8 cellular contexts compared by ENCODE assay signal in genomic region chr11:85810871-85811611, GRCh38. TPM values are rescaled to one million over a fixed set of nuclear protein-coding genes. Genes with fewer than 3 reads are reported as not detected.
A peak's percentile ranks its signal among the peaks of the same experiment; 100 is the strongest.
DNase-seq lines count a peak whose midpoint lies in the region; ATAC-seq, FAIRE-seq and TF ChIP-seq lines count a peak whose summit lies in the region.

A gene with protein sequence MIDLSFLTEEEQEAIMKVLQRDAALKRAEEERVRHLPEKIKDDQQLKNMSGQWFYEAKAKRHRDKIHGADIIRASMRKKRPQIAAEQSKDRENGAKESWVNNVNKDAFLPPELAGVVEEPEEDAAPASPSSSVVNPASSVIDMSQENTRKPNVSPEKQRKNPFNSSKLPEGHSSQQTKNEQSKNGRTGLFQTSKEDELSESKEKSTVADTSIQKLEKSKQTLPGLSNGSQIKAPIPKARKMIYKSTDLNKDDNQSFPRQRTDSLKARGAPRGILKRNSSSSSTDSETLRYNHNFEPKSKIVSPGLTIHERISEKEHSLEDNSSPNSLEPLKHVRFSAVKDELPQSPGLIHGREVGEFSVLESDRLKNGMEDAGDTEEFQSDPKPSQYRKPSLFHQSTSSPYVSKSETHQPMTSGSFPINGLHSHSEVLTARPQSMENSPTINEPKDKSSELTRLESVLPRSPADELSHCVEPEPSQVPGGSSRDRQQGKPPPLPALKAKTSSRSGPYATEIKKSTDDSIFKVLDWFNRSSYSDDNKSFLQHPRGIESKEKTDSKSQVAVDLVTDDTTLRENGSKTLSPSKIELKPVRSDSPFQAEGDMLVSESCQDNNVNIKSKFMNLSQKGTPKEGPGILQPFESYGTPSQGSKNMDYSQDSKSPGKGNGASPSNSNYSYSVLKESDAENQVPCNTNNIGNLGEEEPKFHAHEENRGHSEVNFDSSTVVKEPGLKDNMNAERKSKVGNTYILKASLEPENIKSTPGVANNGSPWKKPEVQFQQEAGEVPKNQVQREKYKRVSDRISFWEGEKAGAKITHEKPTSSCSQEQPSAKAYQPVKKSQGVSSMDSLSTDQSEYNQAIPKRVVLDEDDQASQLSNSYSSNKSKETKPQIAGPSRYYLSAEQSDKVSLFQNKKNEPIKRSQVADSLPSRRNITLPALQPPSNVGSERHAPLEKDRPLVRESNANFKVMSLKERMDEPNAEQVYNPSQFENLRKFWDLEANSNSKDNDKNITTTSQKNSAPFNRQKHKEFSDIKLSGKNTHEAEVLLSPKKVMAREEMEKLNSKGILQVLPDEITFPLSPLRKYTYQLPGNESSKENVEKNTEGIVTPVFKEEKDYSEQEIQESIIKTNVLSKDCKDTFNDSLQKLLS (N-terminal part only) (minus strand): TSS chr11:85811141. CDS start chr11:85757725, 53,416 bp downstream.

- H3K4me3 ChIP-seq in A549 (peak within 1 kb of the TSS; percentile 52), mesendoderm (ENCODE audit: low read length) (peak within 1 kb of the TSS; percentile 26)
- H3K4me3 ChIP-seq in effector memory CD4-positive, alpha-beta T cell (ENCODE audit: insufficient read depth, low read depth, low read length, poor library complexity, severe bottlenecking) = peak within 1 kb of the TSS; percentile 81

- no peaks in the 10 kb centered on the region for H3K27me3 ChIP-seq in effector memory CD4-positive, alpha-beta T cell (replicated peaks; ENCODE audit: control insufficient read depth, insufficient read depth, low read length, poor library complexity, severe bottlenecking)
- H3K27me3 ChIP-seq in mesendoderm (ENCODE audit: insufficient read depth, low read length, poor library complexity) = no peaks in the 10 kb centered on the region

- no peaks in the 10 kb centered on the region for H3K79me1 ChIP-seq in mesendoderm (ENCODE audit: low read length)

- H3K4me2 ChIP-seq in A549 (peak within 1 kb of the TSS; percentile 91), mesendoderm (ENCODE audit: low read length) (peak within 1 kb of the TSS; percentile 43)

- peak; percentile 58 to 75 for DNase-seq in A549 (ENCODE audit: low read depth in 1 of 2, low spot score in 1 of 2)
- peak; percentile 37 for DNase-seq in NCI-H510A (lab: John Stamatoyannopoulos, UW)
- DNase-seq in activated CD8-positive, alpha-beta memory T cell treated with anti-CD3 and anti-CD28 coated beads for 4 hours (ENCODE audit: low read depth in 2 of 2) = peak; percentile 49 to 55
- DNase-seq in effector memory CD4-positive, alpha-beta T cell = peak; percentile 65 to 67 (median 67)
- DNase-seq in mesendoderm = peak; percentile 83
- peak; percentile 62 for DNase-seq in stimulated activated CD8-positive, alpha-beta memory T cell treated with anti-CD3 and anti-CD28 coated beads, Interleukin-12 subunit alpha, Interleukin-12 subunit beta, amount 100 ng/mL, for 1 hour (ENCODE audit: low read depth)

- TF ChIP-seq RAD21 in A549 (conservative IDR thresholded peaks at IDR 0.05 in 1 of 2, IDR thresholded peaks at IDR 0.05 in 1 of 2) = peak; percentile 4 to 42; a peak in 2 of 5 replicates

- no peaks in the 10 kb centered on the region for H3K79me2 ChIP-seq in mesendoderm (ENCODE audit: control insufficient read depth, insufficient read depth, low read length)

- no peak within 1 kb of the TSS for H4K8ac ChIP-seq in mesendoderm (ENCODE audit: low read depth, low read length)

- no peaks in the 10 kb centered on the region for H3K36me3 ChIP-seq in effector memory CD4-positive, alpha-beta T cell (ENCODE audit: control insufficient read depth, insufficient read depth, low read length)
- H3K36me3 ChIP-seq in mesendoderm (ENCODE audit: control insufficient read depth, insufficient read depth, low read length) = no peaks in the 10 kb centered on the region

- POLR2A ChIA-PET in A549 (lab: Yijun Ruan, JAX) = no interaction called here

- H3K23ac ChIP-seq in mesendoderm (ENCODE audit: low read length) = no peak within 1 kb of the TSS

- TF ChIP-seq POLR2A in A549 (IDR thresholded peaks at IDR 0.05; ENCODE audit: low read length) = peak; percentile 86

- H3K4me1 ChIP-seq in A549 (peaks cover 42% of the 10 kb centered on the region), mesendoderm (ENCODE audit: control insufficient read depth, low read depth, low read length) (peaks cover 2% of the 10 kb centered on the region)
- H3K4me1 ChIP-seq in effector memory CD4-positive, alpha-beta T cell (ENCODE audit: control insufficient read depth, insufficient read depth, low read length, poor library complexity, severe bottlenecking) = peaks cover 14% of the 10 kb centered on the region

- CTCF ChIA-PET in A549 (lab: Yijun Ruan, JAX) = interaction anchor here (0.9 to 2.1 kb wide), 13 partner anchors 9 to 162 kb away, joined by 3 to 35 read pairs (median 4); no protein-coding TSS in a partner anchor

- H3K27ac ChIP-seq in A549 (peak within 1 kb of the TSS; percentile 55 to 81), mesendoderm (ENCODE audit: low read depth, low read length) (no peak within 1 kb of the TSS)
- peak within 1 kb of the TSS; percentile 57 for H3K27ac ChIP-seq in effector memory CD4-positive, alpha-beta T cell (ENCODE audit: insufficient read depth, low read length, poor library complexity, severe bottlenecking)

- no peak within 1 kb of the TSS for H3K4ac ChIP-seq in mesendoderm (ENCODE audit: low read depth, low read length)

- ATAC-seq in A549 = peak; percentile 89 to 97
- peak; percentile 67 for ATAC-seq in GM18858 (IDR thresholded peaks at IDR 0.05; ENCODE audit: unreplicated experiment)
- ATAC-seq in HG03045 (IDR thresholded peaks at IDR 0.05; ENCODE audit: unreplicated experiment) = peak; percentile 90

- no peak within 1 kb of the TSS for H2BK5ac ChIP-seq in mesendoderm (ENCODE audit: low read length)

- H3K9me3 ChIP-seq in A549 = no peaks in the 10 kb centered on the region
- H3K9me3 ChIP-seq in effector memory CD4-positive, alpha-beta T cell (ENCODE audit: control insufficient read depth, low read length) = no peaks in the 10 kb centered on the region

- no peak for TF ChIP-seq EP300 in A549 (IDR thresholded peaks at IDR 0.05)

- no peak within 1 kb of the TSS for H3K18ac ChIP-seq in mesendoderm (ENCODE audit: low read length)

- no peak within 1 kb of the TSS for H2AK5ac ChIP-seq in mesendoderm (ENCODE audit: low read length)

- H3K56ac ChIP-seq in mesendoderm (ENCODE audit: low read length) = peak within 1 kb of the TSS; percentile 28

- TF ChIP-seq CTCF in A549 (IDR thresholded peaks at IDR 0.05) = no peak; the same call in 1 of the 3 replicates

- FAIRE-seq in A549 (lab: Jason Lieb, UNC) = no peak

- H4K5ac ChIP-seq in mesendoderm (ENCODE audit: low read length) = no peak within 1 kb of the TSS

- no peak within 1 kb of the TSS for H2BK120ac ChIP-seq in mesendoderm (ENCODE audit: low read depth, low read length)

- 8% methylated on average over 31 of the region's 72 CpGs for WGBS in A549 (ENCODE audit: missing lambda C conversion rate)
- no CpG with 5 or more reads among the region's 72 CpGs for WGBS in mesendoderm (ENCODE audit: extremely low coverage, insufficient coverage, low lambda C conversion rate)

- no peak within 1 kb of the TSS for H2BK15ac ChIP-seq in mesendoderm (replicated peaks; ENCODE audit: low read depth)

- H3K9ac ChIP-seq in mesendoderm (ENCODE audit: low read length) = peak within 1 kb of the TSS; percentile 66

TF ChIP-seq in A549, 52 proteins besides CTCF, POLR2A, EP300 and RAD21:
- TF ChIP-seq MYC (IDR thresholded peaks at IDR 0.05; ENCODE audit: borderline replicate concordance, low read length) (no peak), HOXA7 (CRISPR knock-in tag; IDR thresholded peaks at IDR 0.05) (no peak), JUNB (IDR thresholded peaks at IDR 0.05) (no peak), GATA3 (IDR thresholded peaks at IDR 0.05; ENCODE audit: borderline replicate concordance) (0 out of 2 replicates have a peak, but pooled peaks have one; percentile 11), ZFP36 (IDR thresholded peaks at IDR 0.05; ENCODE audit: borderline replicate concordance, partially characterized antibody) (peak; percentile 6), SMC3 (IDR thresholded peaks at IDR 0.05) (peak; percentile 46), PHF8 (IDR thresholded peaks at IDR 0.05; ENCODE audit: borderline replicate concordance, low read depth) (peak; percentile 29; the same call in 1 of the 2 replicates), JUN (IDR thresholded peaks at IDR 0.05) (peak in 1 of 2 experiments; percentile 44; a peak in 1 of 5 replicates), RCOR1 (IDR thresholded peaks at IDR 0.05; ENCODE audit: low read depth, low read length) (no peak), TP53 (CRISPR knock-in tag; IDR thresholded peaks at IDR 0.05) (no peak), RFX5 (IDR thresholded peaks at IDR 0.05) (no peak), FOSB (CRISPR knock-in tag; IDR thresholded peaks at IDR 0.05) (no peak)
- TF ChIP-seq, protein P1, sequence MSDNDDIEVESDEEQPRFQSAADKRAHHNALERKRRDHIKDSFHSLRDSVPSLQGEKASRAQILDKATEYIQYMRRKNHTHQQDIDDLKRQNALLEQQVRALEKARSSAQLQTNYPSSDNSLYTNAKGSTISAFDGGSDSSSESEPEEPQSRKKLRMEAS (IDR thresholded peaks at IDR 0.05) = peak; percentile 85
- TF ChIP-seq, protein P2, sequence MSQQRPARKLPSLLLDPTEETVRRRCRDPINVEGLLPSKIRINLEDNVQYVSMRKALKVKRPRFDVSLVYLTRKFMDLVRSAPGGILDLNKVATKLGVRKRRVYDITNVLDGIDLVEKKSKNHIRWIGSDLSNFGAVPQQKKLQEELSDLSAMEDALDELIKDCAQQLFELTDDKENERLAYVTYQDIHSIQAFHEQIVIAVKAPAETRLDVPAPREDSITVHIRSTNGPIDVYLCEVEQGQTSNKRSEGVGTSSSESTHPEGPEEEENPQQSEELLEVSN (IDR thresholded peaks at IDR 0.05; ENCODE audit: borderline replicate concordance, low read depth) = peak; percentile 87
- TF ChIP-seq, protein P3, sequence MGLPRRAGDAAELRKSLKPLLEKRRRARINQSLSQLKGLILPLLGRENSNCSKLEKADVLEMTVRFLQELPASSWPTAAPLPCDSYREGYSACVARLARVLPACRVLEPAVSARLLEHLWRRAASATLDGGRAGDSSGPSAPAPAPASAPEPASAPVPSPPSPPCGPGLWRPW (IDR thresholded peaks at IDR 0.05) = no peak

RNA-seq across cellular contexts. Expression of the gene that starts here (rescaled TPM):
- polyA plus RNA-seq in A549 (2011; rRNA removed) = 34.2 and 41.6 TPM in 2 replicates
- 4.1 and 4.6 TPM in 2 replicates for polyA plus RNA-seq in A549 (2012; cell fraction: cytosol; rRNA removed)
- polyA plus RNA-seq in A549 (2012; cell fraction: nucleus; rRNA removed) = 5.4 and 13.3 TPM in 2 replicates
- 10.8 to 15.5 TPM (median 11.6 TPM) in 3 replicates for polyA plus RNA-seq in A549 (2017; fragmentation: RNase III; extraction: RNeasy Plus Mini Kit Qiagen cat#74134 plus additional on column Dnase treatment)
- 15.1 and 16.5 TPM in 2 replicates for polyA minus RNA-seq in A549 (2011; rRNA and poly(A)+ RNA removed)
- polyA plus RNA-seq in mesendoderm (2013, experiment 1 of 2) = 4.9 TPM
- polyA plus RNA-seq in mesendoderm (2013, experiment 2 of 2) = 5.4 TPM

Comparison
In these comparisons a context has a peak if more than half of its experiments do, and no peak if none do; other contexts are left out.
1. H3K4me3 ChIP-seq: peak in every context shown above with its lines; median percentile 81 in effector memory CD4-positive, alpha-beta T cell; 52 in A549; 26 in mesendoderm.